27 cellular contexts compared by ENCODE assay signal in genomic region chr4:108502366-108502765, GRCh38.
DNase-seq lines count a peak whose midpoint lies in the region; TF ChIP-seq lines count a peak whose summit lies in the region.
"Had no signal": no experiment of that assay in that cellular context is flagged by ENCODE, and none has a peak within 500 bp of the region (broad histone marks: within the 10 kb centered on the region; RNA-seq: fewer than 3 reads in every experiment).

No MANE protein-coding gene starts in this region.

- H3K36me3 Mint-ChIP-seq in mesothelial cell of epicardium, result peaks cover 3% of the 10 kb centered on the region

- no peak overlapping the region for H3K27ac ChIP-seq in RWPE1
- H3K27ac ChIP-seq: adrenal gland, body of pancreas, C4-2B, ovary, SJCRH30, skin epidermis, upper lobe of left lung, VCaP had no signal

- H3K4me1 Mint-ChIP-seq in mesothelial cell of epicardium, result no peaks in the 10 kb centered on the region
- H3K4me1 Mint-ChIP-seq: neural crest cell had no signal

- H3K4me3 Mint-ChIP-seq in mesothelial cell of epicardium, result no peak overlapping the region
- H3K4me3 Mint-ChIP-seq: activated CD4-positive, alpha-beta T cell treated with anti-CD3 and anti-CD28 coated beads for 36 hours; activated CD8-positive, alpha-beta T cell treated with anti-CD3 and anti-CD28 coated beads for 36 hours; activated naive CD4-positive, alpha-beta T cell treated with anti-CD3 and anti-CD28 coated beads, Interleukin-2, amount 10 ng/mL, durations not matched to agents 7 days and 5 days; neural crest cell; stimulated activated naive B cell treated with anti-CD40 and anti-IgM and Interleukin-4, amounts not matched to agents 10 μg/mL and 1 μg/mL and 100 μg/mL, for 72 hours had no signal

- peaks cover 46% of the 10 kb centered on the region for H3K9me3 Mint-ChIP-seq in mesothelial cell of epicardium

- DNase-seq in COLO668 (lab: John Stamatoyannopoulos, UW; ENCODE audit: unreplicated experiment), result peak; percentile 11
- peak; percentile 56 for DNase-seq in LNCaP clone FGC (ENCODE audit: low read depth)
- peak; percentile 26 for DNase-seq in RWPE1 (ENCODE audit: low spot score)
- DNase-seq in epithelial cell of esophagus (ENCODE audit: low read depth), result peak; percentile 65
- DNase-seq in mesothelial cell of epicardium (ENCODE audit: low spot score in 2 of 2, unreplicated experiment in 2 of 2), result no peak
- no peak for DNase-seq in NCI-H2171 treated with DMSO at 0.1 percent for 48 hours (lab: John Stamatoyannopoulos, UW)
- DNase-seq in stimulated activated CD4-positive, alpha-beta T cell treated with anti-CD3 and anti-CD28 coated beads, Interleukin-4, amount 100 ng/mL, for 24 hours, result no peak
- DNase-seq in UCSD-AML1 (lab: John Stamatoyannopoulos, UW; ENCODE audit: unreplicated experiment), result no peak
- DNase-seq: activated CD4-positive, alpha-beta T cell treated with anti-CD3 and anti-CD28 coated beads for 36 hours; activated CD8-positive, alpha-beta T cell treated with anti-CD3 and anti-CD28 coated beads for 36 hours; activated naive CD4-positive, alpha-beta T cell treated with anti-CD3 and anti-CD28 coated beads, Interleukin-2, amount 10 ng/mL, durations not matched to agents 7 days and 5 days; adrenal gland; body of pancreas; DND-41; MG63; NCI-H146; NCI-H2107; ovary; retina; SJCRH30; stimulated activated naive B cell treated with anti-CD40 and anti-IgM and Interleukin-4, amounts not matched to agents 10 μg/mL and 1 μg/mL and 100 μg/mL, for 72 hours; SW 1271 had no signal

- TF ChIP-seq CTCF in LNCaP clone FGC (IDR thresholded peaks at IDR 0.05; ENCODE audit: control insufficient read depth, extremely low read depth, insufficient read depth) (no peak), RWPE1 (conservative IDR thresholded peaks at IDR 0.05; ENCODE audit: low read depth) (no peak), epithelial cell of esophagus (IDR thresholded peaks at IDR 0.05; ENCODE audit: insufficient read depth, low read depth, low read length, missing control alignments) (no peak), mesothelial cell of epicardium (IDR thresholded peaks at IDR 0.05; ENCODE audit: unreplicated experiment) (no peak)

- H3K4me3 ChIP-seq in LNCaP clone FGC (ENCODE audit: low read depth, low read length) (no peak overlapping the region), epithelial cell of esophagus (ENCODE audit: low read length) (no peak overlapping the region)
- H3K4me3 ChIP-seq: adrenal gland, body of pancreas, MG63, ovary, SJCRH30, skin epidermis, upper lobe of left lung had no signal

- no peak overlapping the region for H3K27ac Mint-ChIP-seq in mesothelial cell of epicardium
- H3K27ac Mint-ChIP-seq: activated CD4-positive, alpha-beta T cell treated with anti-CD3 and anti-CD28 coated beads for 36 hours; activated CD8-positive, alpha-beta T cell treated with anti-CD3 and anti-CD28 coated beads for 36 hours; activated naive CD4-positive, alpha-beta T cell treated with anti-CD3 and anti-CD28 coated beads, Interleukin-2, amount 10 ng/mL, durations not matched to agents 7 days and 5 days; stimulated activated naive B cell treated with anti-CD40 and anti-IgM and Interleukin-4, amounts not matched to agents 10 μg/mL and 1 μg/mL and 100 μg/mL, for 72 hours had no signal

- POLR2A ChIA-PET in RWPE1 (lab: Yijun Ruan, JAX; ENCODE audit: low non-redundant PET), result interaction anchor here (0.6 kb wide), 1 partner anchor 11 kb away, joined by 3 read pairs; no protein-coding TSS in a partner anchor

- CTCF ChIA-PET in RWPE1 (lab: Yijun Ruan, JAX), result interaction anchor here (0.5 kb wide), 1 partner anchor 58 kb away, joined by 3 read pairs; no protein-coding TSS in a partner anchor

- no peaks in the 10 kb centered on the region for H3K27me3 Mint-ChIP-seq in mesothelial cell of epicardium (ENCODE audit: low read depth)
- H3K27me3 Mint-ChIP-seq: activated CD4-positive, alpha-beta T cell treated with anti-CD3 and anti-CD28 coated beads for 36 hours; activated CD8-positive, alpha-beta T cell treated with anti-CD3 and anti-CD28 coated beads for 36 hours; stimulated activated naive B cell treated with anti-CD40 and anti-IgM and Interleukin-4, amounts not matched to agents 10 μg/mL and 1 μg/mL and 100 μg/mL, for 72 hours had no signal

Comparison
In these comparisons a context has a peak if more than half of its experiments do, and no peak if none do; other contexts are left out.
1. DNase-seq: peak in COLO668 (single experiment), LNCaP clone FGC (single experiment), RWPE1 (single experiment) and epithelial cell of esophagus (single experiment); none in mesothelial cell of epicardium (0 of 2), NCI-H2171 treated with DMSO at 0.1 percent for 48 hours (single experiment), stimulated activated CD4-positive, alpha-beta T cell treated with anti-CD3 and anti-CD28 coated beads, Interleukin-4, amount 100 ng/mL, for 24 hours (single experiment) and UCSD-AML1 (single experiment).